24 cellular contexts compared by ENCODE assay signal in genomic region chr11:101262995-101263394, GRCh38.
DNase-seq lines count a peak whose midpoint lies in the region; FAIRE-seq and TF ChIP-seq lines count a peak whose summit lies in the region.
"Had no signal": no experiment of that assay in that cellular context is flagged by ENCODE, and none has a peak within 500 bp of the region (broad histone marks: within the 10 kb centered on the region; RNA-seq: fewer than 3 reads in every experiment).

No MANE protein-coding gene starts in this region.

- no peaks in the 10 kb centered on the region for H3K36me3 ChIP-seq in bronchial epithelial cell (ENCODE audit: control insufficient read depth, insufficient read depth, low read length)
- H3K36me3 ChIP-seq in kidney (ENCODE audit: control insufficient read depth in 1 of 2, insufficient read depth in 2 of 2, low read length in 2 of 2) = no peaks in the 10 kb centered on the region
- H3K36me3 ChIP-seq: BE2C, BLaER1 had no signal

- H3K9ac ChIP-seq in kidney (ENCODE audit: low read length in 2 of 2) = no peak overlapping the region
- H3K9ac ChIP-seq: BLaER1 had no signal

- no peaks in the 10 kb centered on the region for H3K27me3 ChIP-seq in bronchial epithelial cell (ENCODE audit: control insufficient read depth, insufficient read depth, low read length)
- H3K27me3 ChIP-seq: BE2C, BLaER1 had no signal

- no peak overlapping the region for H3K4me3 ChIP-seq in bronchial epithelial cell (ENCODE audit: low read depth, low read length)
- no peak overlapping the region for H3K4me3 ChIP-seq in kidney (ENCODE audit: low read length in 2 of 2)
- H3K4me3 ChIP-seq: BLaER1, GM12878 had no signal

- intact Hi-C loops in kidney (cut with DNase I) = no loop called here

- no peak for FAIRE-seq in bronchial epithelial cell (lab: Jason Lieb, UNC)
- no peak for FAIRE-seq in kidney (lab: Jason Lieb, UNC)
- FAIRE-seq in GM12892 (lab: Jason Lieb, UNC) = no peak
- FAIRE-seq: A204.1, GM12878, GM19239 had no signal

- no peak for TF ChIP-seq CTCF in bronchial epithelial cell (IDR thresholded peaks at IDR 0.05; ENCODE audit: insufficient read depth, low read length, severe bottlenecking)
- no peak for TF ChIP-seq CTCF in kidney (IDR thresholded peaks at IDR 0.05; ENCODE audit: borderline replicate concordance, extremely low read depth, insufficient read depth)

- H3K27ac ChIP-seq in kidney (ENCODE audit: low read depth in 2 of 2, low read length in 2 of 2) = no peak overlapping the region
- H3K27ac ChIP-seq: BLaER1 had no signal

- DNase-seq in NCI-H2171 treated with DMSO at 0.1 percent for 48 hours (lab: John Stamatoyannopoulos, UW) (peak; percentile 4), NCI-H2171 (lab: John Stamatoyannopoulos, UW) (no peak), bronchial epithelial cell (ENCODE audit: low read depth) (peak; percentile 7), kidney (no peak), GM12892 (ENCODE audit: insufficient read length) (no peak)
- DNase-seq: 8988T; ACHN; BE2C; C1 segment of cervical spinal cord; CD4-positive, alpha-beta memory T cell; CD4-positive, CD25-positive, alpha-beta regulatory T cell; CD8-positive, alpha-beta memory T cell; COR-L47; DMS 273 treated with DMSO at 0.1 percent for 48 hours; DMS153; DMS53; DMS79; DND-41; EL; GDM1 had no signal

- H3K4me1 ChIP-seq in kidney (ENCODE audit: control insufficient read depth in 1 of 2, insufficient read depth in 1 of 2, low read depth in 1 of 2, low read length in 2 of 2) = no peaks in the 10 kb centered on the region
- H3K4me1 ChIP-seq: BE2C, BLaER1 had no signal

- no peaks in the 10 kb centered on the region for H3K9me3 ChIP-seq in kidney (ENCODE audit: control insufficient read depth in 1 of 2, low read length in 2 of 2)
- H3K9me3 ChIP-seq: BE2C, BLaER1 had no signal

- TF ChIP-seq POLR2A in GM12892 (IDR thresholded peaks at IDR 0.05; ENCODE audit: low read depth, low read length) = no peak

Comparison
In these comparisons a context has a peak if more than half of its experiments do, and no peak if none do; other contexts are left out.
1. DNase-seq: peak in NCI-H2171 treated with DMSO at 0.1 percent for 48 hours (single experiment) and bronchial epithelial cell (single experiment); none in NCI-H2171 (single experiment), kidney (single experiment) and GM12892 (single experiment).